Comparison of ENCODE assay signal across 16 cellular contexts in genomic region chr5:156963125-156963524, GRCh38. TPM values are rescaled to one million over a fixed set of nuclear protein-coding genes. Genes with fewer than 3 reads are reported as not detected.
"Had no signal": no experiment of that assay in that cellular context is flagged by ENCODE, and none has a peak within 500 bp of the region (broad histone marks: within the 10 kb centered on the region; RNA-seq: fewer than 3 reads in every experiment).

TIMD4 (minus strand) TSS chr5:156963226; CDS start chr5:156963198, 28 bp downstream.

- H3K36me3 ChIP-seq: sigmoid colon, spleen had no signal

- FAIRE-seq: urothelium cell line had no signal

- H3K27ac ChIP-seq: foreskin keratinocyte, psoas muscle, sigmoid colon, spleen had no signal

- ATAC-seq: activated naive CD8-positive, alpha-beta T cell treated with anti-CD3 and anti-CD28 coated beads, Interleukin-2, amount 50 U/mL, for 24 hours; foreskin keratinocyte; psoas muscle; stimulated activated naive CD8-positive, alpha-beta T cell treated with anti-CD3 and anti-CD28 coated beads, Interleukin-15, amount 100 ng/mL, for 72 hours had no signal

- H3K27me3 ChIP-seq: foreskin keratinocyte, sigmoid colon, spleen had no signal

- H3K9me3 ChIP-seq: sigmoid colon had no signal

- H3K4me1 ChIP-seq: foreskin keratinocyte, psoas muscle, sigmoid colon, spleen had no signal

- H3K4me3 ChIP-seq: lung, psoas muscle, sigmoid colon had no signal

- DNase-seq: activated naive CD4-positive, alpha-beta T cell; activated naive CD8-positive, alpha-beta T cell treated with anti-CD3 and anti-CD28 coated beads, Interleukin-2, amount 50 U/mL, for 24 hours; aorta; effector memory CD4-positive, alpha-beta T cell; foreskin keratinocyte; immature natural killer cell; midbrain; psoas muscle; sigmoid colon; spleen; stimulated activated naive CD8-positive, alpha-beta T cell treated with anti-CD3 and anti-CD28 coated beads, Interleukin-15, amount 100 ng/mL, for 72 hours had no signal

RNA-seq across cellular contexts. Expression of gene TIMD4, which starts in this region (rescaled TPM):
- total RNA-seq: foreskin keratinocyte, myocyte, temporal lobe had no signal
- polyA plus RNA-seq: aorta, foreskin keratinocyte, neural cell had no signal
